13 cellular contexts compared by ENCODE assay signal in the genomic region with DNA sequence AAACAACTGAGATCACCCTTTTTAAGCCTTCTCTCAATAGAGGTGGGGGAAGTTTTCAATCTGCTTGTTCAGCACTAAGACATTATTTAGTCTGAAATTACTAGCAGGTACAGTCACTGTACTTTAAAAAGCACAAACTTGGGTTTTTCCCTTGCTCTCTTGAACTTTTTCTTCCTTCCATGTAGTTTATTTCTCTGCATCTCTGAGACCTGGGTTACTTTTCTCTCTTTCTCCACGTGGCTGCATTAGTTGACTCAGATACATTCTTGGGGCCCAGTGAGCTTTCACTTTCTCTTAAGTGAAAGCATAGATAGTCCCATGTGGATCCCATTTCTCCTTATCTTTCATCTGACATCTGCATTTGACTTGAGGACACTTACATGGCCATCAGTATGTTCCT.
DNase-seq lines count a peak whose midpoint lies in the region; ATAC-seq and TF ChIP-seq lines count a peak whose summit lies in the region.
"Had no signal": no experiment of that assay in that cellular context is flagged by ENCODE, and none has a peak within 500 bp of the region (broad histone marks: within the 10 kb centered on the region; RNA-seq: fewer than 3 reads in every experiment).

No MANE protein-coding gene starts in this region.

- H3K27me3 ChIP-seq in endodermal cell (ENCODE audit: control insufficient read depth, insufficient read depth, low read length, poor library complexity, severe bottlenecking): no peaks in the 10 kb centered on the region
- H3K27me3 ChIP-seq: BLaER1 treated with 17β-estradiol and CSF1 and Interleukin-3, amounts not matched to agents 10 nM and 100 nM had no signal

- peak; percentile 82 for DNase-seq in OCI-M1 (lab: John Stamatoyannopoulos, UW)
- DNase-seq in stimulated activated naive CD8-positive, alpha-beta T cell treated with anti-CD3 and anti-CD28 coated beads, Interleukin-15, Interleukin-2, amounts not matched to agents 100 U/mL and 50 U/mL, for 24 hours: no peak
- DNase-seq in activated T-helper 1 cell treated with anti-CD3 and anti-CD28 coated beads, Interleukin-12 subunit alpha, Interleukin-12 subunit beta, Interleukin-2, Interleukin-4 antibody, amounts not matched to agents 30 ng/mL and 10 ng/mL and 1 ng/mL, durations not matched to agents 14 hours and 24 hours and 36 hours (ENCODE audit: low spot score): no peak
- no peak for DNase-seq in endodermal cell
- DNase-seq in NOMO-1 treated with DMSO at 0.1 percent for 48 hours (lab: John Stamatoyannopoulos, UW; ENCODE audit: unreplicated experiment): no peak
- DNase-seq: activated naive CD4-positive, alpha-beta T cell treated with anti-CD3 and anti-CD28 coated beads, Interleukin-2, amount 50 U/mL, for 16 hours; foreskin melanocyte had no signal

- H3K9me3 ChIP-seq in endodermal cell (ENCODE audit: control insufficient read depth, low read length): no peaks in the 10 kb centered on the region
- H3K9me3 ChIP-seq: BLaER1 treated with 17β-estradiol and CSF1 and Interleukin-3, amounts not matched to agents 10 nM and 100 nM had no signal

- no peak overlapping the region for H3K27ac ChIP-seq in endodermal cell (ENCODE audit: low read depth, low read length)
- H3K27ac ChIP-seq: BLaER1 treated with 17β-estradiol and CSF1 and Interleukin-3, amounts not matched to agents 10 nM and 100 nM had no signal

- no peaks in the 10 kb centered on the region for H3K27me3 Mint-ChIP-seq in activated T-helper 1 cell treated with anti-CD3 and anti-CD28 coated beads, Interleukin-12 subunit alpha, Interleukin-12 subunit beta, Interleukin-2, Interleukin-4 antibody, amounts not matched to agents 30 ng/mL and 10 ng/mL and 1 ng/mL, durations not matched to agents 14 hours and 24 hours and 36 hours (ENCODE audit: insufficient read depth)
- no peaks in the 10 kb centered on the region for H3K27me3 Mint-ChIP-seq in endodermal cell (ENCODE audit: insufficient read depth)

- peaks cover 3% of the 10 kb centered on the region for H3K4me1 ChIP-seq in endodermal cell (ENCODE audit: control insufficient read depth, insufficient read depth, low read length)
- H3K4me1 ChIP-seq: BLaER1 treated with 17β-estradiol and CSF1 and Interleukin-3, amounts not matched to agents 10 nM and 100 nM had no signal

- WGBS in endodermal cell (ENCODE audit: insufficient coverage in 1 of 2, insufficient read length in 1 of 2), 2 experiments: 62 to 100% methylated on average over 1 of the region's 1 CpG

- no peak overlapping the region for H3K9ac ChIP-seq in endodermal cell (ENCODE audit: extremely low read depth, low read length, poor library complexity, severe bottlenecking)
- H3K9ac ChIP-seq: BLaER1 treated with 17β-estradiol and CSF1 and Interleukin-3, amounts not matched to agents 10 nM and 100 nM had no signal

- no peak overlapping the region for H3K27ac Mint-ChIP-seq in activated T-helper 1 cell treated with anti-CD3 and anti-CD28 coated beads, Interleukin-12 subunit alpha, Interleukin-12 subunit beta, Interleukin-2, Interleukin-4 antibody, amounts not matched to agents 30 ng/mL and 10 ng/mL and 1 ng/mL, durations not matched to agents 14 hours and 24 hours and 36 hours
- H3K27ac Mint-ChIP-seq in endodermal cell: no peak overlapping the region
- H3K27ac Mint-ChIP-seq: stimulated activated naive CD8-positive, alpha-beta T cell treated with anti-CD3 and anti-CD28 coated beads, Interleukin-15, Interleukin-2, amounts not matched to agents 100 ng/mL and 50 ng/mL, for 24 hours; WTC11 had no signal

- H3K4me1 Mint-ChIP-seq in activated T-helper 1 cell treated with anti-CD3 and anti-CD28 coated beads, Interleukin-12 subunit alpha, Interleukin-12 subunit beta, Interleukin-2, Interleukin-4 antibody, amounts not matched to agents 30 ng/mL and 10 ng/mL and 1 ng/mL, durations not matched to agents 14 hours and 24 hours and 36 hours (ENCODE audit: low read depth): no peaks in the 10 kb centered on the region
- H3K4me1 Mint-ChIP-seq in endodermal cell: peaks cover 9% of the 10 kb centered on the region
- H3K4me1 Mint-ChIP-seq: WTC11 had no signal

- ATAC-seq in GM18520 (IDR thresholded peaks at IDR 0.05; ENCODE audit: unreplicated experiment): peak; percentile 52
- peak; percentile 77 for ATAC-seq in GM21526 (IDR thresholded peaks at IDR 0.05; ENCODE audit: low FRiP score, unreplicated experiment)
- peak; percentile 65 for ATAC-seq in HG03064 (IDR thresholded peaks at IDR 0.05; ENCODE audit: low read depth, unreplicated experiment)
- ATAC-seq in stimulated activated naive CD8-positive, alpha-beta T cell treated with anti-CD3 and anti-CD28 coated beads, Interleukin-15, Interleukin-2, amounts not matched to agents 100 U/mL and 50 U/mL, for 24 hours: no peak
- ATAC-seq: WTC11 had no signal

- TF ChIP-seq CTCF in endodermal cell (conservative IDR thresholded peaks at IDR 0.05): no peak

- no peaks in the 10 kb centered on the region for H3K9me3 Mint-ChIP-seq in activated T-helper 1 cell treated with anti-CD3 and anti-CD28 coated beads, Interleukin-12 subunit alpha, Interleukin-12 subunit beta, Interleukin-2, Interleukin-4 antibody, amounts not matched to agents 30 ng/mL and 10 ng/mL and 1 ng/mL, durations not matched to agents 14 hours and 24 hours and 36 hours
- no peaks in the 10 kb centered on the region for H3K9me3 Mint-ChIP-seq in endodermal cell
- H3K9me3 Mint-ChIP-seq: stimulated activated naive CD8-positive, alpha-beta T cell treated with anti-CD3 and anti-CD28 coated beads, Interleukin-15, Interleukin-2, amounts not matched to agents 100 ng/mL and 50 ng/mL, for 24 hours; WTC11 had no signal

- H3K36me3 Mint-ChIP-seq in activated T-helper 1 cell treated with anti-CD3 and anti-CD28 coated beads, Interleukin-12 subunit alpha, Interleukin-12 subunit beta, Interleukin-2, Interleukin-4 antibody, amounts not matched to agents 30 ng/mL and 10 ng/mL and 1 ng/mL, durations not matched to agents 14 hours and 24 hours and 36 hours (ENCODE audit: low read depth): no peaks in the 10 kb centered on the region
- H3K36me3 Mint-ChIP-seq in endodermal cell (ENCODE audit: low read depth): no peaks in the 10 kb centered on the region
- H3K36me3 Mint-ChIP-seq: WTC11 had no signal

- H3K36me3 ChIP-seq in endodermal cell (ENCODE audit: control insufficient read depth, insufficient read depth, low read length): no peaks in the 10 kb centered on the region
- H3K36me3 ChIP-seq: BLaER1 treated with 17β-estradiol and CSF1 and Interleukin-3, amounts not matched to agents 10 nM and 100 nM had no signal

- no peak overlapping the region for H3K4me3 Mint-ChIP-seq in activated T-helper 1 cell treated with anti-CD3 and anti-CD28 coated beads, Interleukin-12 subunit alpha, Interleukin-12 subunit beta, Interleukin-2, Interleukin-4 antibody, amounts not matched to agents 30 ng/mL and 10 ng/mL and 1 ng/mL, durations not matched to agents 14 hours and 24 hours and 36 hours
- no peak overlapping the region for H3K4me3 Mint-ChIP-seq in endodermal cell
- H3K4me3 Mint-ChIP-seq: stimulated activated naive CD8-positive, alpha-beta T cell treated with anti-CD3 and anti-CD28 coated beads, Interleukin-15, Interleukin-2, amounts not matched to agents 100 ng/mL and 50 ng/mL, for 24 hours; WTC11 had no signal

- intact Hi-C loops in activated T-helper 1 cell treated with anti-CD3 and anti-CD28 coated beads, Interleukin-12 subunit alpha, Interleukin-12 subunit beta, Interleukin-2, Interleukin-4 antibody, amounts not matched to agents 30 ng/mL and 10 ng/mL and 1 ng/mL, durations not matched to agents 14 hours and 24 hours and 36 hours (cut with micrococcal nuclease): no loop called here

- H3K4me3 ChIP-seq in endodermal cell (ENCODE audit: low read length): no peak overlapping the region
- H3K4me3 ChIP-seq: BLaER1 treated with 17β-estradiol and CSF1 and Interleukin-3, amounts not matched to agents 10 nM and 100 nM had no signal
